In genomic region chr4:185201983-185202962, GRCh38 we compare ENCODE assay signal across 8 cellular contexts. TPM values are rescaled to one million over a fixed set of nuclear protein-coding genes. Genes with fewer than 3 reads are reported as not detected.
DNase-seq lines count a peak whose midpoint lies in the region; ATAC-seq lines count a peak whose summit lies in the region.

No MANE protein-coding gene starts in this region.

- no peak for ATAC-seq in activated T-cell treated with anti-CD3 and anti-CD28 coated beads, Interleukin-2, amount 50 U/mL, for 72 hours (replicated peaks in 1 of 2)
- peak in 1 of 2 donors; percentile 46 for ATAC-seq in right cardiac atrium

- H3K9me3 Mint-ChIP-seq in activated T-cell treated with anti-CD3 and anti-CD28 coated beads, Interleukin-2, amount 50 U/mL, for 72 hours: no peaks in the 10 kb centered on the region

- peaks cover 0 to 2% (median 0%) of the 10 kb centered on the region in 5 donors for H3K36me3 ChIP-seq in subcutaneous abdominal adipose tissue (ENCODE audit: control insufficient read depth in 5 of 5, insufficient read depth in 5 of 5, low read length in 5 of 5)

- H3K4me1 ChIP-seq in right cardiac atrium (ENCODE audit: control insufficient read depth, insufficient read depth, low read length) (peaks cover 8% of the 10 kb centered on the region), subcutaneous abdominal adipose tissue (ENCODE audit: control insufficient read depth in 5 of 5, insufficient read depth in 5 of 5, low read length in 5 of 5) (peaks cover 2 to 27% (median 26%) of the 10 kb centered on the region in 5 donors)

- no peaks in the 10 kb centered on the region for H3K27me3 Mint-ChIP-seq in activated T-cell treated with anti-CD3 and anti-CD28 coated beads, Interleukin-2, amount 50 U/mL, for 72 hours (ENCODE audit: low read depth)

- intact Hi-C loops in right cardiac atrium (cut with DNase I): loop anchor here in 1 of 4 donors (10.0 kb wide), 1 partner anchor 103 kb away; no protein-coding TSS in a partner anchor

- peak overlapping the region in 2 of 5 donors; percentile 26 to 81 for H3K9ac ChIP-seq in subcutaneous abdominal adipose tissue (ENCODE audit: low read length in 5 of 5)

- H3K4me3 Mint-ChIP-seq in activated T-cell treated with anti-CD3 and anti-CD28 coated beads, Interleukin-2, amount 50 U/mL, for 72 hours: peak overlapping the region; percentile 93 to 97

- H3K4me3 ChIP-seq in right cardiac atrium (ENCODE audit: low read length): no peak overlapping the region
- peak overlapping the region in 2 of 5 donors; percentile 15 to 27 for H3K4me3 ChIP-seq in subcutaneous abdominal adipose tissue (ENCODE audit: low read depth in 1 of 5, low read length in 5 of 5)

- H3K4me1 Mint-ChIP-seq in activated T-cell treated with anti-CD3 and anti-CD28 coated beads, Interleukin-2, amount 50 U/mL, for 72 hours (ENCODE audit: low read depth): peaks cover 40% of the 10 kb centered on the region

- H3K9me3 ChIP-seq in right cardiac atrium (ENCODE audit: control insufficient read depth, low read length) (no peaks in the 10 kb centered on the region), subcutaneous abdominal adipose tissue (ENCODE audit: control insufficient read depth in 5 of 5, low read length in 5 of 5) (no peaks in the 10 kb centered on the region)

- H3K27ac ChIP-seq in right cardiac atrium (ENCODE audit: low read length): peak overlapping the region; percentile 79
- peak overlapping the region; percentile 93 for H3K27ac ChIP-seq in subcutaneous abdominal adipose tissue (ENCODE audit: low read depth, low read length)

- 39% methylated on average over 16 of the region's 16 CpGs for WGBS in right cardiac atrium

- H3K36me3 Mint-ChIP-seq in activated T-cell treated with anti-CD3 and anti-CD28 coated beads, Interleukin-2, amount 50 U/mL, for 72 hours (ENCODE audit: insufficient read depth in 2 of 2): peaks cover 3 to 5% of the 10 kb centered on the region in 2 donors

- DNase-seq in CMK (ENCODE audit: low read depth) (peak; percentile 86), Kasumi-1 (lab: John Stamatoyannopoulos, UW) (peak; percentile 46 to 51), right cardiac atrium (no peak), NCI-H748 treated with DMSO at 0.1 percent for 48 hours (lab: John Stamatoyannopoulos, UW) (no peak), NCI-H187 treated with DMSO at 0.1 percent for 48 hours (lab: John Stamatoyannopoulos, UW) (no peak), AG20443 (ENCODE audit: low spot score) (no peak)
- no peak for DNase-seq in activated T-cell treated with anti-CD3 and anti-CD28 coated beads, Interleukin-2, amount 50 U/mL, for 72 hours

- H3K27me3 ChIP-seq in right cardiac atrium (ENCODE audit: control insufficient read depth, insufficient read depth) (no peaks in the 10 kb centered on the region), subcutaneous abdominal adipose tissue (ENCODE audit: control insufficient read depth in 5 of 5, insufficient read depth in 4 of 5, low read length in 5 of 5) (no peaks in the 10 kb centered on the region)

- peak overlapping the region; percentile 99 for H3K27ac Mint-ChIP-seq in activated T-cell treated with anti-CD3 and anti-CD28 coated beads, Interleukin-2, amount 50 U/mL, for 72 hours

RNA-seq across cellular contexts. Expression of gene CFAP97, which starts 1.5 kb away (rescaled TPM):
- 10 to 100 TPM; 47.3 to 51.8 TPM for total RNA-seq in activated T-cell treated with anti-CD3 and anti-CD28 coated beads, Interleukin-2, amount 50 U/mL, for 72 hours
- 10 to 100 TPM; 16.4 to 26.9 (median 18.4) TPM for total RNA-seq in right cardiac atrium
- 4.1 TPM for polyA plus RNA-seq in right cardiac atrium

RNA-seq across cellular contexts. Expression of gene SNX25, which starts 7.1 kb away (rescaled TPM):
- total RNA-seq in activated T-cell treated with anti-CD3 and anti-CD28 coated beads, Interleukin-2, amount 50 U/mL, for 72 hours: 10 to 100 TPM; 15.8 to 17.9 TPM
- total RNA-seq in right cardiac atrium: 10 to 100 TPM; 16.9 to 19.9 (median 19.6) TPM
- 10.5 TPM for polyA plus RNA-seq in right cardiac atrium

RNA-seq across cellular contexts. Expression of gene SLC25A4, which starts 59.2 kb away (rescaled TPM):
- total RNA-seq in activated T-cell treated with anti-CD3 and anti-CD28 coated beads, Interleukin-2, amount 50 U/mL, for 72 hours: 1 to 10 TPM; 4.2 to 7.8 TPM
- 1,000 to 10,000 TPM; 1,429 to 1,493 (median 1,458) TPM for total RNA-seq in right cardiac atrium
- 1,464 TPM for polyA plus RNA-seq in right cardiac atrium

Comparison
In these comparisons a context has a peak if more than half of its experiments do, and no peak if none do; other contexts are left out.
1. DNase-seq: peak in CMK (single experiment) and Kasumi-1 (2 of 2); none in activated T-cell treated with anti-CD3 and anti-CD28 coated beads, Interleukin-2, amount 50 U/mL, for 72 hours (0 of 2), right cardiac atrium (0 of 3), NCI-H748 treated with DMSO at 0.1 percent for 48 hours (single experiment), NCI-H187 treated with DMSO at 0.1 percent for 48 hours (single experiment) and AG20443 (single experiment).
2. RNA of gene SLC25A4, which starts 59.2 kb away (total RNA-seq): 1,429 to 1,493 TPM in right cardiac atrium; 4.2 to 7.8 TPM in activated T-cell treated with anti-CD3 and anti-CD28 coated beads, Interleukin-2, amount 50 U/mL, for 72 hours; every median in the first group is over 100 times any median in the second.